Comparison of ENCODE assay signal across 8 cellular contexts in genomic region chr1:906532-907420, GRCh38. TPM values are rescaled to one million over a fixed set of nuclear protein-coding genes. Genes with fewer than 3 reads are reported as not detected.
DNase-seq lines count a peak whose midpoint lies in the region; ATAC-seq, FAIRE-seq and TF ChIP-seq lines count a peak whose summit lies in the region.

No MANE protein-coding gene starts in this region.

- peak overlapping the region in 1 of 2 donors; percentile 18 for H3K4me3 Mint-ChIP-seq in activated T-cell treated with anti-CD3 and anti-CD28 coated beads, Interleukin-2, amount 50 U/mL, for 72 hours

- H3K4me1 ChIP-seq in keratinocyte (ENCODE audit: control insufficient read depth, extremely low read depth, insufficient read depth, low read length) (peaks cover 11% of the 10 kb centered on the region), smooth muscle cell (ENCODE audit: low read depth) (no peaks in the 10 kb centered on the region)

- dilution Hi-C loops in keratinocyte (cut with MboI; ENCODE audit: extremely low pct_ligation_motif_present, low sequenced_read_pairs), result no loop called here

- H3K27ac ChIP-seq in keratinocyte (ENCODE audit: control insufficient read depth, insufficient read depth, low read length) (no peak overlapping the region), smooth muscle cell (ENCODE audit: low read depth) (no peak overlapping the region)

- H3K27me3 Mint-ChIP-seq in activated T-cell treated with anti-CD3 and anti-CD28 coated beads, Interleukin-2, amount 50 U/mL, for 72 hours (ENCODE audit: low read depth), result peaks cover 48% of the 10 kb centered on the region

- H3K4me3 ChIP-seq in keratinocyte (ENCODE audit: control insufficient read depth in 2 of 3, extremely low read depth in 1 of 3, insufficient read depth in 2 of 3, low read depth in 1 of 3, low read length in 3 of 3) (no peak overlapping the region), smooth muscle cell (no peak overlapping the region)

- peak; percentile 12 for DNase-seq in Ammon's horn (ENCODE audit: low spot score)
- peak; percentile 64 for DNase-seq in HT1080 (ENCODE audit: low read depth)
- peak in 1 of 2 donors; percentile 36 for DNase-seq in activated T-cell treated with anti-CD3 and anti-CD28 coated beads, Interleukin-2, amount 50 U/mL, for 72 hours
- no peak for DNase-seq in keratinocyte (ENCODE audit: low read depth, low spot score)
- peak; percentile 71 for DNase-seq in ureter (ENCODE audit: low spot score)
- DNase-seq in smooth muscle cell (lab: John Stamatoyannopoulos, UW; ENCODE audit: unreplicated experiment), result no peak
- DNase-seq in NCI-H446 treated with DMSO at 0.1 percent for 48 hours (lab: John Stamatoyannopoulos, UW), result no peak
- no peak for DNase-seq in hippocampal formation (lab: John Stamatoyannopoulos, UW)

- H3K36me3 Mint-ChIP-seq in activated T-cell treated with anti-CD3 and anti-CD28 coated beads, Interleukin-2, amount 50 U/mL, for 72 hours (ENCODE audit: insufficient read depth in 2 of 2), result no peaks in the 10 kb centered on the region

- peaks cover 23% of the 10 kb centered on the region for H3K27me3 ChIP-seq in keratinocyte (ENCODE audit: control insufficient read depth, extremely low read depth, insufficient read depth, low read length)
- H3K27me3 ChIP-seq in smooth muscle cell (ENCODE audit: low read depth), result no peaks in the 10 kb centered on the region

- H3K4me1 Mint-ChIP-seq in activated T-cell treated with anti-CD3 and anti-CD28 coated beads, Interleukin-2, amount 50 U/mL, for 72 hours (ENCODE audit: low read depth), result peaks cover 5% of the 10 kb centered on the region

- no peak overlapping the region for H3K27ac Mint-ChIP-seq in activated T-cell treated with anti-CD3 and anti-CD28 coated beads, Interleukin-2, amount 50 U/mL, for 72 hours

- no peaks in the 10 kb centered on the region for H3K9me3 ChIP-seq in keratinocyte (ENCODE audit: control insufficient read depth, low read depth, low read length)
- H3K9me3 ChIP-seq in smooth muscle cell (replicated peaks; ENCODE audit: low read depth), result no peaks in the 10 kb centered on the region

- H3K79me2 ChIP-seq in keratinocyte (ENCODE audit: control insufficient read depth, insufficient read depth, low read length) (no peaks in the 10 kb centered on the region), smooth muscle cell (ENCODE audit: low read depth) (no peaks in the 10 kb centered on the region)

- peak; percentile 37 to 45 for ATAC-seq in activated T-cell treated with anti-CD3 and anti-CD28 coated beads, Interleukin-2, amount 50 U/mL, for 72 hours (replicated peaks in 1 of 2)

- H3K9me1 ChIP-seq in keratinocyte (ENCODE audit: control insufficient read depth, extremely low read depth, insufficient read depth, low read length), result no peaks in the 10 kb centered on the region

- H3K9ac ChIP-seq in keratinocyte (ENCODE audit: control insufficient read depth, extremely low read depth, insufficient read depth, low read length) (peak overlapping the region; percentile 13), smooth muscle cell (ENCODE audit: low read depth) (no peak overlapping the region)

- TF ChIP-seq CTCF in keratinocyte (optimal IDR thresholded peaks at IDR 0.05 in 1 of 3, IDR thresholded peaks at IDR 0.05 in 1 of 3, conservative IDR thresholded peaks at IDR 0.05 in 1 of 3; ENCODE audit: extremely low read depth in 1 of 3, insufficient read depth in 2 of 3, low read length in 3 of 3), result no peak
- no peak for TF ChIP-seq CTCF in smooth muscle cell (IDR thresholded peaks at IDR 0.05; ENCODE audit: borderline replicate concordance, insufficient read depth, poor library complexity, severe bottlenecking)

- H3F3A ChIP-seq in smooth muscle cell (ENCODE audit: low read depth), result peaks cover 8% of the 10 kb centered on the region

- H4K20me1 ChIP-seq in keratinocyte (ENCODE audit: control insufficient read depth, extremely low read depth, insufficient read depth, low read length) (no peaks in the 10 kb centered on the region), smooth muscle cell (ENCODE audit: low read depth) (no peaks in the 10 kb centered on the region)

- H3K9me3 Mint-ChIP-seq in activated T-cell treated with anti-CD3 and anti-CD28 coated beads, Interleukin-2, amount 50 U/mL, for 72 hours, result no peaks in the 10 kb centered on the region

- WGBS in smooth muscle cell (ENCODE audit: low lambda C conversion rate), result 72% methylated on average over 20 of the region's 20 CpGs

- peak; percentile 93 for FAIRE-seq in keratinocyte (lab: Jason Lieb, UNC)

- H2AFZ ChIP-seq in keratinocyte (ENCODE audit: control insufficient read depth, low read length) (peak overlapping the region; percentile 13), smooth muscle cell (ENCODE audit: low read depth) (no peak overlapping the region)

- no peaks in the 10 kb centered on the region for H3K36me3 ChIP-seq in keratinocyte (ENCODE audit: control insufficient read depth in 2 of 2, extremely low read depth in 1 of 2, insufficient read depth in 2 of 2, low read length in 2 of 2)
- H3K36me3 ChIP-seq in smooth muscle cell (ENCODE audit: low read depth), result no peaks in the 10 kb centered on the region

- peak overlapping the region; percentile 31 for H3K4me2 ChIP-seq in keratinocyte (ENCODE audit: control insufficient read depth, extremely low read depth, insufficient read depth, low read depth, low read length)
- no peak overlapping the region for H3K4me2 ChIP-seq in smooth muscle cell

RNA-seq across cellular contexts. Expression of gene SAMD11, which starts 16.9 kb away (rescaled TPM):
- 0.37 and 0.50 TPM in 2 replicates for total RNA-seq in HT1080 (2014; rRNA removed; shearing (Covaris generic))
- polyA plus RNA-seq in HT1080 (2015; cell fraction: cytosol; rRNA removed), result 0.40 and 0.55 TPM in 2 replicates
- 1.3 and 1.9 TPM in 2 replicates for polyA plus RNA-seq in HT1080 (2015; cell fraction: nucleus; rRNA removed)
- total RNA-seq in activated T-cell treated with anti-CD3 and anti-CD28 coated beads, Interleukin-2, amount 50 U/mL, for 72 hours, result under 1 TPM; 0.12 to 0.17 TPM
- polyA plus RNA-seq in keratinocyte (0.03 TPM in 1 of 3 replicates, not detected in the others), smooth muscle cell (21.1 and 24.1 TPM in 2 replicates)
- polyA plus RNA-seq in keratinocyte (2011; ENCODE audit: low read depth), result not detected
- polyA plus RNA-seq in keratinocyte (2011; cell fraction: cytosol; rRNA removed), result 0.05 TPM in 1 of 2 replicates, not detected in the other
- polyA plus RNA-seq in keratinocyte (2011; cell fraction: nucleus; rRNA removed), result 0.08 TPM in 1 of 2 replicates, not detected in the other
- polyA plus RNA-seq in keratinocyte (2012; ENCODE audit: low replicate concordance), result 0.20 TPM in 1 of 2 replicates, not detected in the other
- polyA minus RNA-seq in keratinocyte, result not detected in 3 replicates
- polyA minus RNA-seq in keratinocyte (2011; cell fraction: cytosol; rRNA and poly(A)+ RNA removed), result 8.2 TPM
- polyA minus RNA-seq in keratinocyte (2011; cell fraction: nucleus; rRNA and poly(A)+ RNA removed), result 0.39 and 0.95 TPM in 2 replicates
- total RNA-seq in ureter (13.9 TPM), smooth muscle cell (7.5 and 18.0 TPM in 2 replicates)

RNA-seq across cellular contexts. Expression of gene NOC2L, which starts 52.3 kb away (rescaled TPM):
- total RNA-seq in HT1080 (2014; rRNA removed; shearing (Covaris generic)), result 312 and 330 TPM in 2 replicates
- 156 and 162 TPM in 2 replicates for polyA plus RNA-seq in HT1080 (2015; cell fraction: cytosol; rRNA removed)
- polyA plus RNA-seq in HT1080 (2015; cell fraction: nucleus; rRNA removed), result 331 and 348 TPM in 2 replicates
- 10 to 100 TPM; 72.7 to 90.0 TPM for total RNA-seq in activated T-cell treated with anti-CD3 and anti-CD28 coated beads, Interleukin-2, amount 50 U/mL, for 72 hours
- polyA plus RNA-seq in keratinocyte (51.0 to 74.0 TPM (median 51.8 TPM) in 3 replicates), smooth muscle cell (64.0 and 76.3 TPM in 2 replicates)
- 67.1 TPM for polyA plus RNA-seq in keratinocyte (2011; ENCODE audit: low read depth)
- 36.0 and 57.5 TPM in 2 replicates for polyA plus RNA-seq in keratinocyte (2011; cell fraction: cytosol; rRNA removed)
- 85.1 and 88.1 TPM in 2 replicates for polyA plus RNA-seq in keratinocyte (2011; cell fraction: nucleus; rRNA removed)
- 43.6 and 94.6 TPM in 2 replicates for polyA plus RNA-seq in keratinocyte (2012; ENCODE audit: low replicate concordance)
- 74.9 to 110 TPM (median 79.2 TPM) in 3 replicates for polyA minus RNA-seq in keratinocyte
- 114 TPM for polyA minus RNA-seq in keratinocyte (2011; cell fraction: cytosol; rRNA and poly(A)+ RNA removed)
- 55.0 and 58.8 TPM in 2 replicates for polyA minus RNA-seq in keratinocyte (2011; cell fraction: nucleus; rRNA and poly(A)+ RNA removed)
- total RNA-seq in ureter (71.9 TPM), smooth muscle cell (34.5 and 38.9 TPM in 2 replicates)

RNA-seq across cellular contexts. Expression of gene KLHL17, which starts 53.6 kb away (rescaled TPM):
- 10.7 and 12.6 TPM in 2 replicates for total RNA-seq in HT1080 (2014; rRNA removed; shearing (Covaris generic))
- polyA plus RNA-seq in HT1080 (2015; cell fraction: cytosol; rRNA removed), result 6.6 and 8.4 TPM in 2 replicates
- 172 and 183 TPM in 2 replicates for polyA plus RNA-seq in HT1080 (2015; cell fraction: nucleus; rRNA removed)
- 10 to 100 TPM; 12.7 to 22.8 TPM for total RNA-seq in activated T-cell treated with anti-CD3 and anti-CD28 coated beads, Interleukin-2, amount 50 U/mL, for 72 hours
- polyA plus RNA-seq in keratinocyte, result 6.5 to 17.8 TPM (median 8.5 TPM) in 3 replicates
- 2.2 TPM for polyA plus RNA-seq in keratinocyte (2011; ENCODE audit: low read depth)
- 1.7 and 3.4 TPM in 2 replicates for polyA plus RNA-seq in keratinocyte (2011; cell fraction: cytosol; rRNA removed)
- polyA plus RNA-seq in keratinocyte (2011; cell fraction: nucleus; rRNA removed), result 61.4 and 81.3 TPM in 2 replicates
- 7.6 TPM in 2 replicates for polyA plus RNA-seq in keratinocyte (2012; ENCODE audit: low replicate concordance)
- polyA minus RNA-seq in keratinocyte, result 3.6 to 4.8 TPM (median 4.2 TPM) in 3 replicates
- 3.3 TPM for polyA minus RNA-seq in keratinocyte (2011; cell fraction: cytosol; rRNA and poly(A)+ RNA removed)
- polyA minus RNA-seq in keratinocyte (2011; cell fraction: nucleus; rRNA and poly(A)+ RNA removed), result 12.2 and 13.9 TPM in 2 replicates
- total RNA-seq in ureter, result 8.6 TPM
- total RNA-seq in smooth muscle cell, result 10.2 and 12.4 TPM in 2 replicates
- 29.9 and 32.7 TPM in 2 replicates for polyA plus RNA-seq in smooth muscle cell

RNA-seq across cellular contexts. Expression of gene PLEKHN1, which starts 59.5 kb away (rescaled TPM):
- 2.5 and 3.3 TPM in 2 replicates for total RNA-seq in HT1080 (2014; rRNA removed; shearing (Covaris generic))
- 5.1 and 5.9 TPM in 2 replicates for polyA plus RNA-seq in HT1080 (2015; cell fraction: cytosol; rRNA removed)
- polyA plus RNA-seq in HT1080 (2015; cell fraction: nucleus; rRNA removed), result 23.1 and 26.8 TPM in 2 replicates
- total RNA-seq in activated T-cell treated with anti-CD3 and anti-CD28 coated beads, Interleukin-2, amount 50 U/mL, for 72 hours, result 1 to 10 TPM; 1.9 to 2.3 TPM
- polyA plus RNA-seq in keratinocyte, result 2.5 to 4.9 TPM (median 3.8 TPM) in 3 replicates
- 4.0 TPM for polyA plus RNA-seq in keratinocyte (2011; ENCODE audit: low read depth)
- 1.4 and 4.6 TPM in 2 replicates for polyA plus RNA-seq in keratinocyte (2011; cell fraction: cytosol; rRNA removed)
- 14.0 and 25.9 TPM in 2 replicates for polyA plus RNA-seq in keratinocyte (2011; cell fraction: nucleus; rRNA removed)
- polyA plus RNA-seq in keratinocyte (2012; ENCODE audit: low replicate concordance), result 10.0 and 12.7 TPM in 2 replicates
- 2.1 to 7.9 TPM (median 2.2 TPM) in 3 replicates for polyA minus RNA-seq in keratinocyte
- 5.8 TPM for polyA minus RNA-seq in keratinocyte (2011; cell fraction: cytosol; rRNA and poly(A)+ RNA removed)
- 9.8 and 12.5 TPM in 2 replicates for polyA minus RNA-seq in keratinocyte (2011; cell fraction: nucleus; rRNA and poly(A)+ RNA removed)
- total RNA-seq in ureter, result 28.5 TPM
- 1.9 and 2.6 TPM in 2 replicates for total RNA-seq in smooth muscle cell
- 5.2 and 9.6 TPM in 2 replicates for polyA plus RNA-seq in smooth muscle cell

Comparison
In these comparisons a context has a peak if more than half of its experiments do, and no peak if none do; other contexts are left out.
1. DNase-seq: peak in Ammon's horn (single experiment), HT1080 (single experiment) and ureter (single experiment); none in keratinocyte (single experiment), smooth muscle cell (single experiment), NCI-H446 treated with DMSO at 0.1 percent for 48 hours (single experiment) and hippocampal formation (0 of 2).